ENCODE assay signal across 8 cellular contexts in the genomic region with DNA sequence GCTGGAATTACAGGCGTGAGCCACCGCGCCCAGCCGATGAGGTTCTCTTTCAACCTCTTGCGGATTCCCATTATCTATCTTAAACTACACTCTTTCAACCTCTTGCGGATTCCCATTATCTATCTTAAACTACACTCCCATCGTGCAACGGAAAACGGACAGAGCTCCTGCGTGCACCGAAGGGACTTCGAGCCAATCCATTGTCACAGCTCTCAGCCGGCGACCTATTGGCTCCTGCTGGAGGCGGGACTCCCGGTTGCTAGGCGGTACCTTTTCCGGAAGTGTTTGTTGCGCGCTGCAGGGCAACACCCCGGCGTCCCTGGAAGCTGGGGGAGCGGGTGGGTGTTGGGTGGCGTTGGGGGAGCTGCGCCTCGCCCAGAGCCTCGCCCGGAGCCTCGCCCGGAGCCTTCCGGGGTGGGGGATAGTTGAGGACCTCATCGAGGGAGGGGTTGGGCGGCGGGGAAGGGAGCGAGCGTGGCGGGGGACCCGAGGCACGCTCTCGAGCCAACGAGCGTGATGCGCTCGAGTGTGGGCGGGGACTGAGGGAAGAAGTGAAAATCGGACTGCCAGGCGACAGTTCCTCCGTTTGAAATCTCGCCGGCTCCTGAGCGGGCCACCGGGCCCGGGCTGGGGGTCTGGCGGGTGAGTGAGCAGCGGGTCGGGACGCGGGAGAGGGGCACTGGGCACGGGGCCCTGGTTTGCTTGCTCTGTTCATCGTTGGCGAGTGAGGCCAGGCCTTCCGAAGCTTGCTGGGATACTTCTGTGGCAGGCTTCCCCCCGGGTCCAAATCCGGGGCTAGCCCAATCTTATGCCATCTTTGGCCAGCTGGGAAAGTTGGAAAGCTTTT. TPM values are rescaled to one million over a fixed set of nuclear protein-coding genes. Genes with fewer than 3 reads are reported as not detected.
DNase-seq lines count a peak whose midpoint lies in the region; ATAC-seq, FAIRE-seq and TF ChIP-seq lines count a peak whose summit lies in the region.

TSS of gene CEP164 (plus strand) at position 288 of the 847 bp plus-strand sequence. CDS start 10,733 bp downstream, outside the sequence.

- POLR2A ChIA-PET in T-cell (lab: Charles Lee): interaction anchor here in 1 of 2 donors (0.6 to 1.1 kb wide), 3 partner anchors 9 to 660 kb away, joined by 3 to 4 read pairs (median 3); partner anchors contain the start of gene ZPR1

- intact Hi-C loops in adrenal gland (cut with DNase I) (no loop called here), heart right ventricle (cut with DNase I) (no loop called here), posterior cingulate gyrus (cut with DNase I) (loop anchor here (2.0 kb wide), 1 partner anchor 13 kb away; no protein-coding TSS in a partner anchor)

- CTCF ChIA-PET in T-cell (lab: Charles Lee): interaction anchor here in 1 of 2 donors (0.6 to 0.9 kb wide), 3 partner anchors 96 to 403 kb away, joined by 3 to 5 read pairs (median 3); partner anchors contain the start of genes PCSK7 and SIDT2

- no peaks in the 10 kb centered on the region for H3K27me3 Mint-ChIP-seq in T-cell

- H3K4me1 ChIP-seq in adrenal gland (replicated peaks in 1 of 2) (peaks cover 9 to 11% of the 10 kb centered on the region in 2 donors), heart right ventricle (peaks cover 0 to 19% (median 12%) of the 10 kb centered on the region in 9 donors), upper lobe of left lung (peaks cover 8 to 15% (median 9%) of the 10 kb centered on the region in 4 donors)

- H3K27ac ChIP-seq in adrenal gland: peak within 1 kb of the TSS; percentile 85 to 97 (median 88)
- H3K27ac ChIP-seq in heart right ventricle: peak within 1 kb of the TSS; percentile 24 to 97 (median 92)
- H3K27ac ChIP-seq in upper lobe of left lung: peak within 1 kb of the TSS; percentile 86 to 90 (median 88)

- TF ChIP-seq CTCF in adrenal gland (IDR thresholded peaks at IDR 0.05): no peak
- TF ChIP-seq CTCF in heart right ventricle (IDR thresholded peaks at IDR 0.05): no peak
- TF ChIP-seq CTCF in upper lobe of left lung (IDR thresholded peaks at IDR 0.05): peak in 1 of 6 experiments; percentile 8

- no peak within 1 kb of the TSS for H3K27ac Mint-ChIP-seq in T-cell

- no peaks in the 10 kb centered on the region for H3K9me3 Mint-ChIP-seq in T-cell

- H3K4me3 ChIP-seq in adrenal gland (peak within 1 kb of the TSS in 3 of 4 donors; percentile 90 to 94 (median 92)), heart right ventricle (peak within 1 kb of the TSS; percentile 44 to 97 (median 82)), upper lobe of left lung (peak within 1 kb of the TSS; percentile 55 to 92 (median 82))

- WGBS in adrenal gland, 4 donors: 0 to 1% (median 0%) methylated on average over 20 to 64 of the region's 64 CpGs
- 0% methylated on average over 64 of the region's 64 CpGs for WGBS in heart right ventricle, 2 donors
- 0 to 1% methylated on average over 33 to 54 of the region's 64 CpGs for WGBS in upper lobe of left lung, 2 donors

- no peak for TF ChIP-seq EP300 in upper lobe of left lung (IDR thresholded peaks at IDR 0.05)

- H3K4me1 Mint-ChIP-seq in T-cell: peaks cover 7 to 22% (median 12%) of the 10 kb centered on the region in 3 donors

- peak; percentile 98 for FAIRE-seq in GM12891 (lab: Jason Lieb, UNC)

- H3K9me3 ChIP-seq in adrenal gland (replicated peaks in 1 of 3): no peaks in the 10 kb centered on the region
- H3K9me3 ChIP-seq in heart right ventricle: no peaks in the 10 kb centered on the region
- no peaks in the 10 kb centered on the region for H3K9me3 ChIP-seq in upper lobe of left lung

- peak within 1 kb of the TSS in 2 of 3 donors; percentile 51 to 55 for H3K4me3 Mint-ChIP-seq in T-cell

- H3K27me3 ChIP-seq in adrenal gland (no peaks in the 10 kb centered on the region), heart right ventricle (no peaks in the 10 kb centered on the region), upper lobe of left lung (no peaks in the 10 kb centered on the region)

- peak; percentile 91 for ATAC-seq in HG02840 (IDR thresholded peaks at IDR 0.05; ENCODE audit: low FRiP score, unreplicated experiment)
- peak; percentile 93 to 97 (median 95) for ATAC-seq in T-cell (replicated peaks in 1 of 4)
- ATAC-seq in heart right ventricle: peak; percentile 95 to 99 (median 98)
- ATAC-seq in upper lobe of left lung (ENCODE audit: low FRiP score in 2 of 2): peak; percentile 98

- H3K36me3 ChIP-seq in adrenal gland (replicated peaks in 1 of 2): no peaks in the 10 kb centered on the region
- no peaks in the 10 kb centered on the region for H3K36me3 ChIP-seq in heart right ventricle
- no peaks in the 10 kb centered on the region for H3K36me3 ChIP-seq in upper lobe of left lung

- peak; percentile 94 for DNase-seq in GM12891 (ENCODE audit: insufficient read length, low spot score)
- DNase-seq in NCI-H1436 treated with DMSO at 0.1 percent for 48 hours (lab: John Stamatoyannopoulos, UW): peak; percentile 85
- DNase-seq in T-cell: peak; percentile 86 to 97 (median 93)
- DNase-seq in adrenal gland: peak; percentile 95 to 99 (median 98)
- peak; percentile 93 to 97 for DNase-seq in heart right ventricle
- peak; percentile 92 to 100 (median 96) for DNase-seq in posterior cingulate gyrus
- peak; percentile 95 to 97 for DNase-seq in upper lobe of left lung

- peak; percentile 90 for TF ChIP-seq POLR2A in GM12891 (IDR thresholded peaks at IDR 0.05; ENCODE audit: low read depth, low read length)
- TF ChIP-seq POLR2A in adrenal gland (IDR thresholded peaks at IDR 0.05): peak; percentile 23 to 73
- peak in 2 of 4 donors; percentile 50 to 67 for TF ChIP-seq POLR2A in upper lobe of left lung (IDR thresholded peaks at IDR 0.05)

- peaks cover 4% of the 10 kb centered on the region for H3K36me3 Mint-ChIP-seq in T-cell

TF ChIP-seq in GM12891, 5 proteins besides CTCF, POLR2A, EP300 and RAD21:
- TF ChIP-seq POLR2AphosphoS5 (IDR thresholded peaks at IDR 0.05; ENCODE audit: low read depth, low read length) (peak; percentile 74), TAF1 (IDR thresholded peaks at IDR 0.05; ENCODE audit: low read depth, low read length) (peak; percentile 76; the same call in 1 of the 2 replicates), POU2F2 (IDR thresholded peaks at IDR 0.05; ENCODE audit: low read depth, low read length) (no peak; the same call in 1 of the 2 replicates), SPI1 (IDR thresholded peaks at IDR 0.05; ENCODE audit: low read depth, low read length) (peak; percentile 82)
TF ChIP-seq in GM12891: peak in this region for 3.

RNA-seq across cellular contexts. Expression of gene CEP164, which starts in this region (rescaled TPM):
- 11.9 TPM for polyA plus RNA-seq in GM12891 (2012; ENCODE audit: low read depth, missing spikeins)
- 10 to 100 TPM; 44.5 to 59.9 (median 52.5) TPM for total RNA-seq in T-cell
- 10 to 100 TPM; 10.6 to 33.1 (median 21.2) TPM for total RNA-seq in adrenal gland
- polyA plus RNA-seq in adrenal gland: 10 to 100 TPM; 14.5 to 82.9 (median 29.0) TPM
- total RNA-seq in heart right ventricle: 1 to 10 TPM; 3.5 to 10.0 (median 6.6) TPM
- 10 to 100 TPM in 1 of 2 donors, 1 to 10 TPM in 1; 3.8 to 17.9 TPM for polyA plus RNA-seq in heart right ventricle
- total RNA-seq in upper lobe of left lung: 10 to 100 TPM; 16.1 to 73.3 (median 27.9) TPM

Comparison
In these comparisons a context has a peak if more than half of its experiments do, and no peak if none do; other contexts are left out.
1. Peak in every context shown above with its lines: DNase-seq, ATAC-seq, H3K4me3 ChIP-seq and H3K27ac ChIP-seq.